8 cellular contexts compared by ENCODE assay signal in genomic region chr6:43644940-43645612, GRCh38. TPM values are rescaled to one million over a fixed set of nuclear protein-coding genes. Genes with fewer than 3 reads are reported as not detected.
DNase-seq lines count a peak whose midpoint lies in the region; ATAC-seq, FAIRE-seq and TF ChIP-seq lines count a peak whose summit lies in the region.

Gene RSPH9, plus strand, starts transcription at chr6:43645036. Its CDS starts 63 bp downstream, at chr6:43645099.

- H3K36me3 Mint-ChIP-seq in naive thymus-derived CD8-positive, alpha-beta T cell: peaks cover 0 to 32% (median 5%) of the 10 kb centered on the region in 3 donors

- H3K4me1 ChIP-seq in esophagus (ENCODE audit: control insufficient read depth in 2 of 2, insufficient read depth in 2 of 2, low read length in 1 of 2) (peaks cover 0 to 2% of the 10 kb centered on the region in 2 donors), stomach (peaks cover 8 to 33% (median 20%) of the 10 kb centered on the region in 4 donors)

- no peaks in the 10 kb centered on the region for H3K27me3 Mint-ChIP-seq in naive thymus-derived CD8-positive, alpha-beta T cell

- H3K4me3 Mint-ChIP-seq in naive thymus-derived CD8-positive, alpha-beta T cell: peak within 1 kb of the TSS; percentile 76 to 90 (median 82)

- peak within 1 kb of the TSS; percentile 9 to 81 (median 65) for H3K27ac Mint-ChIP-seq in naive thymus-derived CD8-positive, alpha-beta T cell

- no peak for TF ChIP-seq EP300 in stomach (IDR thresholded peaks at IDR 0.05)

- peaks cover 0 to 5% of the 10 kb centered on the region in 2 donors for H3K36me3 ChIP-seq in esophagus (ENCODE audit: control insufficient read depth in 2 of 2, insufficient read depth in 2 of 2, low read length in 1 of 2)
- peaks cover 12 to 32% (median 26%) of the 10 kb centered on the region in 4 donors for H3K36me3 ChIP-seq in stomach

- H3K4me1 Mint-ChIP-seq in naive thymus-derived CD8-positive, alpha-beta T cell: peaks cover 15 to 35% (median 22%) of the 10 kb centered on the region in 4 donors

- ATAC-seq in naive thymus-derived CD8-positive, alpha-beta T cell: peak; percentile 84 to 89

- in situ Hi-C loops in KBM-7 (cut with MboI; ENCODE audit: low pct_unique_long_range_greater_than_20kb, low sequenced_read_pairs): no loop called here

- FAIRE-seq in GM12891 (lab: Jason Lieb, UNC): peak; percentile 26

- no peaks in the 10 kb centered on the region for H3K9me3 Mint-ChIP-seq in naive thymus-derived CD8-positive, alpha-beta T cell

- WGBS in esophagus, 2 donors: 10 to 14% methylated on average over 52 of the region's 52 CpGs
- 4 to 12% (median 7%) methylated on average over 33 to 52 of the region's 52 CpGs for WGBS in stomach, 5 donors

- H3K27ac ChIP-seq in esophagus (ENCODE audit: low read depth in 2 of 2, low read length in 1 of 2) (peak within 1 kb of the TSS in 1 of 2 donors; percentile 17), stomach (peak within 1 kb of the TSS; percentile 29 to 67 (median 59))

- TF ChIP-seq CTCF in stomach (IDR thresholded peaks at IDR 0.05): no peak

- DNase-seq in GM12891 (ENCODE audit: insufficient read length, low spot score) (peak; percentile 65), M059J (ENCODE audit: low read depth) (peak; percentile 70), stomach (peak; percentile 63), NCI-H187 (lab: John Stamatoyannopoulos, UW) (no peak), KBM-7 (no peak)
- DNase-seq in activated CD8-positive, alpha-beta memory T cell treated with anti-CD3 and anti-CD28 coated beads, Interleukin-2, amount 50 U/mL, for 48 hours: peak; percentile 81
- DNase-seq in naive thymus-derived CD8-positive, alpha-beta T cell: peak; percentile 21 to 83 (median 48)

- POLR2A ChIA-PET in naive thymus-derived CD8-positive, alpha-beta T cell (lab: Charles Lee): interaction anchor here (0.6 to 2.3 kb wide), 6 partner anchors 8 to 677 kb away, joined by 3 to 8 read pairs (median 4); partner anchors contain the start of genes GTPBP2 and MAD2L1BP

- H3K4me3 ChIP-seq in esophagus (ENCODE audit: low read depth in 1 of 2, low read length in 2 of 2): peak within 1 kb of the TSS; percentile 25 to 34
- peak within 1 kb of the TSS; percentile 47 to 54 (median 50) for H3K4me3 ChIP-seq in stomach

- no peaks in the 10 kb centered on the region for H3K9me3 ChIP-seq in esophagus (ENCODE audit: control insufficient read depth in 2 of 2, insufficient read depth in 1 of 2, low read depth in 1 of 2, low read length in 1 of 2)
- no peaks in the 10 kb centered on the region for H3K9me3 ChIP-seq in stomach

- intact Hi-C loops in stomach (cut with DNase I; ENCODE audit: low total_unique reads): no loop called here

- H3K27me3 ChIP-seq in esophagus (ENCODE audit: control insufficient read depth in 1 of 2, insufficient read depth in 2 of 2, low read length in 2 of 2) (no peaks in the 10 kb centered on the region), stomach (no peaks in the 10 kb centered on the region)

- TF ChIP-seq POLR2A in GM12891 (IDR thresholded peaks at IDR 0.05; ENCODE audit: low read depth, low read length) (no peak), stomach (IDR thresholded peaks at IDR 0.05) (no peak)

TF ChIP-seq in GM12891, 5 proteins besides CTCF, POLR2A, EP300 and RAD21:
- TF ChIP-seq TAF1 (IDR thresholded peaks at IDR 0.05; ENCODE audit: low read depth, low read length): no peak
- TF ChIP-seq PAX5 (IDR thresholded peaks at IDR 0.05; ENCODE audit: insufficient read depth, low read length, severe bottlenecking): no peak
- TF ChIP-seq SPI1 (IDR thresholded peaks at IDR 0.05; ENCODE audit: low read depth, low read length): no peak
- no peak for TF ChIP-seq POLR2AphosphoS5 (IDR thresholded peaks at IDR 0.05; ENCODE audit: low read depth, low read length)
- no peak for TF ChIP-seq POU2F2 (IDR thresholded peaks at IDR 0.05; ENCODE audit: low read depth, low read length)

RNA-seq across cellular contexts. Expression of gene RSPH9, which starts in this region (rescaled TPM):
- polyA plus RNA-seq in GM12891 (2012; ENCODE audit: low read depth, missing spikeins): 0.35 TPM
- 0.05 and 0.69 TPM in 2 replicates for total RNA-seq in M059J (2014; rRNA removed; shearing (Covaris generic))
- polyA plus RNA-seq in esophagus (under 1 TPM; 0.14 to 0.16 TPM), stomach (under 1 TPM; 0.28 to 0.92 (median 0.56) TPM)
- total RNA-seq in naive thymus-derived CD8-positive, alpha-beta T cell: not detected
- 1 to 10 TPM in 1 of 3 donors, under 1 TPM in 2; 0.44 to 1.1 (median 0.86) TPM for polyA plus RNA-seq in naive thymus-derived CD8-positive, alpha-beta T cell
- under 1 TPM in 1 of 5 donors, not detected in 4; 0.18 TPM for total RNA-seq in stomach

Comparison
In these comparisons a context has a peak if more than half of its experiments do, and no peak if none do; other contexts are left out.
1. Peak in DNase-seq in M059J; RNA of the gene not detected or under 1 TPM.
2. Peak in DNase-seq, H3K4me3 ChIP-seq and H3K27ac ChIP-seq in stomach; RNA of the gene not detected or under 1 TPM.
3. DNase-seq: peak in GM12891 (single experiment), activated CD8-positive, alpha-beta memory T cell treated with anti-CD3 and anti-CD28 coated beads, Interleukin-2, amount 50 U/mL, for 48 hours (single experiment) and naive thymus-derived CD8-positive, alpha-beta T cell (10 of 10); none in NCI-H187 (0 of 2) and KBM-7 (single experiment).